17 cellular contexts compared by ENCODE assay signal in genomic region chr18:72871091-72871490, GRCh38. TPM values are rescaled to one million over a fixed set of nuclear protein-coding genes. Genes with fewer than 3 reads are reported as not detected.
DNase-seq lines count a peak whose midpoint lies in the region; ATAC-seq and TF ChIP-seq lines count a peak whose summit lies in the region.
"Had no signal": no experiment of that assay in that cellular context is flagged by ENCODE, and none has a peak within 500 bp of the region (broad histone marks: within the 10 kb centered on the region; RNA-seq: fewer than 3 reads in every experiment).

No MANE protein-coding gene starts in this region.

- H3K9me3 ChIP-seq in MG63, result no peaks in the 10 kb centered on the region
- H3K9me3 ChIP-seq: lower lobe of right lung, SK-N-SH had no signal

- peak; percentile 31 for DNase-seq in DMS53 treated with DMSO at 0.1 percent for 48 hours (lab: John Stamatoyannopoulos, UW; ENCODE audit: unreplicated experiment)
- peak; percentile 31 for DNase-seq in MG63
- DNase-seq in neural crest cell (ENCODE audit: low read depth, low spot score), result no peak
- DNase-seq in stimulated activated naive CD4-positive, alpha-beta T cell (lab: John Stamatoyannopoulos, UW), result no peak
- no peak for DNase-seq in SKM-1 (lab: John Stamatoyannopoulos, UW; ENCODE audit: unreplicated experiment)
- DNase-seq: activated B cell treated with CpG ODN at 0.5 μM for 24 hours; activated naive CD4-positive, alpha-beta T cell treated with anti-CD3 and anti-CD28 coated beads, Interleukin-2, amount 10 ng/mL, durations not matched to agents 7 days and 5 days; lower lobe of right lung; naive thymus-derived CD8-positive, alpha-beta T cell; NCI-H2107; SK-N-SH; stimulated activated CD4-positive, alpha-beta T cell treated with anti-CD3 and anti-CD28 coated beads, Interleukin-2, amount 100 ng/mL, for 48 hours had no signal

- H3K27ac Mint-ChIP-seq in brain (no peak overlapping the region), neural crest cell (ENCODE audit: unreplicated experiment) (no peak overlapping the region)
- H3K27ac Mint-ChIP-seq: activated B cell treated with CpG ODN at 0.5 μM for 24 hours; activated naive CD4-positive, alpha-beta T cell treated with anti-CD3 and anti-CD28 coated beads, Interleukin-2, amount 10 ng/mL, durations not matched to agents 7 days and 5 days; naive thymus-derived CD8-positive, alpha-beta T cell had no signal

- H3K36me3 ChIP-seq in MG63, result no peaks in the 10 kb centered on the region
- H3K36me3 ChIP-seq: lower lobe of right lung had no signal

- no peak overlapping the region for H3K4me3 ChIP-seq in MG63
- H3K4me3 ChIP-seq: lower lobe of right lung had no signal

- no peak for TF ChIP-seq CTCF in brain (conservative IDR thresholded peaks at IDR 0.05)
- TF ChIP-seq CTCF in neural crest cell (conservative IDR thresholded peaks at IDR 0.05), result no peak

- H3K9me3 Mint-ChIP-seq in brain (no peaks in the 10 kb centered on the region), neural crest cell (no peaks in the 10 kb centered on the region)
- H3K9me3 Mint-ChIP-seq: activated B cell treated with CpG ODN at 0.5 μM for 24 hours; activated naive CD4-positive, alpha-beta T cell treated with anti-CD3 and anti-CD28 coated beads, Interleukin-2, amount 10 ng/mL, durations not matched to agents 7 days and 5 days had no signal

- peak overlapping the region in 4 of 5 experiments; percentile 5 to 57 (median 32) for H3K4me3 Mint-ChIP-seq in brain
- peak overlapping the region; percentile 31 for H3K4me3 Mint-ChIP-seq in neural crest cell
- H3K4me3 Mint-ChIP-seq: activated B cell treated with CpG ODN at 0.5 μM for 24 hours; activated naive CD4-positive, alpha-beta T cell treated with anti-CD3 and anti-CD28 coated beads, Interleukin-2, amount 10 ng/mL, durations not matched to agents 7 days and 5 days; naive thymus-derived CD8-positive, alpha-beta T cell had no signal

- H3K27me3 ChIP-seq in MG63, result peaks cover 11% of the 10 kb centered on the region

- ATAC-seq in GM19395 (IDR thresholded peaks at IDR 0.05; ENCODE audit: unreplicated experiment) (no peak), GM19328 (IDR thresholded peaks at IDR 0.05; ENCODE audit: unreplicated experiment) (no peak)
- ATAC-seq: HCT116; naive thymus-derived CD8-positive, alpha-beta T cell had no signal

- H3K27me3 Mint-ChIP-seq in brain (peaks cover 55% of the 10 kb centered on the region), neural crest cell (ENCODE audit: low read depth) (peaks cover 44% of the 10 kb centered on the region)

- H3K4me1 Mint-ChIP-seq in brain, result peaks cover 15% of the 10 kb centered on the region
- H3K4me1 Mint-ChIP-seq in neural crest cell, result peaks cover 17% of the 10 kb centered on the region
- H3K4me1 Mint-ChIP-seq: activated naive CD4-positive, alpha-beta T cell treated with anti-CD3 and anti-CD28 coated beads, Interleukin-2, amount 10 ng/mL, durations not matched to agents 7 days and 5 days had no signal

- H3K36me3 Mint-ChIP-seq in brain, result no peaks in the 10 kb centered on the region
- H3K36me3 Mint-ChIP-seq in neural crest cell (ENCODE audit: low read depth), result peaks cover 3% of the 10 kb centered on the region
- H3K36me3 Mint-ChIP-seq: activated naive CD4-positive, alpha-beta T cell treated with anti-CD3 and anti-CD28 coated beads, Interleukin-2, amount 10 ng/mL, durations not matched to agents 7 days and 5 days; naive thymus-derived CD8-positive, alpha-beta T cell had no signal

RNA-seq across cellular contexts. Expression of gene NETO1, which starts 3.3 kb away (rescaled TPM):
- total RNA-seq in MG63 (2014; rRNA removed; shearing (Covaris generic); ENCODE audit: low replicate concordance), result not detected in 2 replicates
- polyA plus RNA-seq in brain (ENCODE audit: insufficient read depth, low read depth, low replicate concordance), result 2.6 TPM
- 6.1 and 6.9 TPM in 2 replicates for total RNA-seq in neural crest cell
- total RNA-seq: lower lobe of right lung had no signal
- polyA plus RNA-seq: esophagus; naive thymus-derived CD8-positive, alpha-beta T cell; SK-N-SH had no signal

Comparison
In these comparisons a context has a peak if more than half of its experiments do, and no peak if none do; other contexts are left out.
1. DNase-seq: peak in DMS53 treated with DMSO at 0.1 percent for 48 hours (single experiment) and MG63 (single experiment); none in neural crest cell (single experiment), stimulated activated naive CD4-positive, alpha-beta T cell (0 of 6) and SKM-1 (single experiment).